In the genomic region with DNA sequence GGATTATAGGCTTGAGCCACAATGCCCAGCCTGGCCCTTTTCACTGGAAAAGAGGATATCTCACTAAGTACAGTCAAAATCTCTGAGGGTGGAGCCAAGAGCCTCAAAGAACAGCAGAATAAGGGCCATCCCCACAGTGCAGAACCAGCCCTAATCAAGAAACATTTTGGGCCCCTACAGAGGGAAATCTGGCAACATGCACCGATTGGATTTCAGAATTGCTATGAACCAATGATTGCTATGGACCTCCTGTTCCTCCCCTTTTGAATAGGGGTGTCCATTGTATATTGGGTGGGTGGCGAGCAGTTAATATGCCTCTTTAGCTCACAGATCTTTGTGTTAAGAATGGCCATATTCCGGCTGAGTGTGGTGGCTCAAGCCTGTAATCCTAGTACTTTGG, we compare ENCODE assay signal across 22 cellular contexts. TPM values are rescaled to one million over a fixed set of nuclear protein-coding genes. Genes with fewer than 3 reads are reported as not detected.
DNase-seq lines count a peak whose midpoint lies in the region; ATAC-seq and TF ChIP-seq lines count a peak whose summit lies in the region.
"Had no signal": no experiment of that assay in that cellular context is flagged by ENCODE, and none has a peak within 500 bp of the region (broad histone marks: within the 10 kb centered on the region; RNA-seq: fewer than 3 reads in every experiment).

No MANE protein-coding gene starts in this region.

- no peaks in the 10 kb centered on the region for H3K4me1 ChIP-seq in Panc1 (ENCODE audit: control insufficient read depth, insufficient read depth, low read length)
- no peaks in the 10 kb centered on the region for H3K4me1 ChIP-seq in endodermal cell (ENCODE audit: control insufficient read depth, insufficient read depth, low read length)
- H3K4me1 ChIP-seq: BE2C; BLaER1 treated with 17β-estradiol and CSF1 and Interleukin-3, amounts not matched to agents 10 nM and 100 nM had no signal

- no TSS peak for BruUV-seq in Panc1 (replicated peaks; lab: Mats Ljungman, UMichigan)

- no peak overlapping the region for H3K27ac Mint-ChIP-seq in endodermal cell
- H3K27ac Mint-ChIP-seq: CD4-positive, alpha-beta T cell; CD8-positive, alpha-beta memory T cell had no signal

- no peak overlapping the region for H3K4me3 ChIP-seq in Panc1 (ENCODE audit: low read depth in 2 of 2, low read length in 2 of 2)
- H3K4me3 ChIP-seq in endodermal cell (ENCODE audit: low read length) = no peak overlapping the region
- H3K4me3 ChIP-seq: A549; BLaER1 treated with 17β-estradiol and CSF1 and Interleukin-3, amounts not matched to agents 10 nM and 100 nM; GM23248 had no signal

- 95 to 100% methylated on average over 2 to 3 of the region's 3 CpGs for WGBS in endodermal cell (ENCODE audit: insufficient coverage in 1 of 2, insufficient read length in 1 of 2), 2 experiments

- H3K9ac ChIP-seq in endodermal cell (ENCODE audit: extremely low read depth, low read length, poor library complexity, severe bottlenecking) = no peak overlapping the region
- H3K9ac ChIP-seq: BLaER1 treated with 17β-estradiol and CSF1 and Interleukin-3, amounts not matched to agents 10 nM and 100 nM; GM23248 had no signal

- no peaks in the 10 kb centered on the region for H3K9me3 ChIP-seq in Panc1 (ENCODE audit: control insufficient read depth, insufficient read depth, low read depth, low read length)
- peaks cover 8% of the 10 kb centered on the region for H3K9me3 ChIP-seq in endodermal cell (ENCODE audit: control insufficient read depth, low read length)
- H3K9me3 ChIP-seq: BE2C had no signal

- no peaks in the 10 kb centered on the region for H3K27me3 ChIP-seq in Panc1 (ENCODE audit: control insufficient read depth, insufficient read depth, low read length)
- no peaks in the 10 kb centered on the region for H3K27me3 ChIP-seq in endodermal cell (ENCODE audit: control insufficient read depth, insufficient read depth, low read length, poor library complexity, severe bottlenecking)
- H3K27me3 ChIP-seq: BE2C; BLaER1 treated with 17β-estradiol and CSF1 and Interleukin-3, amounts not matched to agents 10 nM and 100 nM had no signal

- H3K4me3 Mint-ChIP-seq in endodermal cell = no peak overlapping the region
- H3K4me3 Mint-ChIP-seq: CD14-positive monocyte; CD4-positive, alpha-beta T cell; CD8-positive, alpha-beta memory T cell had no signal

- H3K27ac ChIP-seq in Panc1 (ENCODE audit: low read length) = peak overlapping the region; percentile 12; the same call in 1 of the 2 replicates
- H3K27ac ChIP-seq in endodermal cell (ENCODE audit: low read depth, low read length) = no peak overlapping the region
- H3K27ac ChIP-seq: A549; BLaER1 treated with 17β-estradiol and CSF1 and Interleukin-3, amounts not matched to agents 10 nM and 100 nM; GM23248 had no signal

- H3K36me3 Mint-ChIP-seq in endodermal cell (ENCODE audit: low read depth) = peaks cover 9% of the 10 kb centered on the region
- H3K36me3 Mint-ChIP-seq: CD14-positive monocyte; CD8-positive, alpha-beta memory T cell had no signal

- POLR2A ChIA-PET in Panc1 (lab: Charles Lee) = no interaction called here

- in situ Hi-C loops in Panc1 (cut with HindIII; ENCODE audit: low pct_unique_long_range_greater_than_20kb, low sequenced_read_pairs) = no loop called here

- H3K9me3 Mint-ChIP-seq in endodermal cell = peaks cover 5% of the 10 kb centered on the region

- intact Hi-C loops in Panc1 (cut with micrococcal nuclease; ENCODE audit: unreplicated experiment) = no loop called here

- H3K27me3 Mint-ChIP-seq in endodermal cell (ENCODE audit: insufficient read depth) = no peaks in the 10 kb centered on the region

- peaks cover 8% of the 10 kb centered on the region for H3K4me1 Mint-ChIP-seq in endodermal cell
- H3K4me1 Mint-ChIP-seq: CD14-positive monocyte; CD8-positive, alpha-beta memory T cell had no signal

- no peak for DNase-seq in Panc1 (ENCODE audit: low read depth, low spot score)
- DNase-seq in endodermal cell = peak; percentile 21
- peak; percentile 11 for DNase-seq in mesenteric fat pad (ENCODE audit: low spot score)
- DNase-seq in activated naive CD4-positive, alpha-beta T cell treated with Interleukin-2 at 50 U/mL for 16 hours = no peak
- no peak for DNase-seq in stimulated activated naive CD8-positive, alpha-beta T cell treated with anti-CD3 and anti-CD28 coated beads, Interleukin-15, Interleukin-2, amounts not matched to agents 100 U/mL and 50 U/mL, for 24 hours
- DNase-seq: 8988T; ACHN; AML-193; BE2C; CD4-positive, alpha-beta T cell; CD8-positive, alpha-beta memory T cell; DMS 273 treated with DMSO at 0.1 percent for 48 hours; DMS79; EL; GDM1; GM23248; H7; HCEC 1CT had no signal

- TF ChIP-seq CTCF in Panc1 (IDR thresholded peaks at IDR 0.05) = no peak
- TF ChIP-seq CTCF in endodermal cell (conservative IDR thresholded peaks at IDR 0.05) = no peak

- ATAC-seq in Panc1 = no peak
- ATAC-seq in stimulated activated naive CD8-positive, alpha-beta T cell treated with anti-CD3 and anti-CD28 coated beads, Interleukin-15, Interleukin-2, amounts not matched to agents 100 U/mL and 50 U/mL, for 24 hours = no peak
- ATAC-seq in HG02588 (IDR thresholded peaks at IDR 0.05; ENCODE audit: unreplicated experiment) = no peak
- ATAC-seq: A549 had no signal

- H3K36me3 ChIP-seq in Panc1 (ENCODE audit: control insufficient read depth, insufficient read depth, low read length) (no peaks in the 10 kb centered on the region), endodermal cell (ENCODE audit: control insufficient read depth, insufficient read depth, low read length) (peaks cover 7% of the 10 kb centered on the region)
- H3K36me3 ChIP-seq: BE2C; BLaER1 treated with 17β-estradiol and CSF1 and Interleukin-3, amounts not matched to agents 10 nM and 100 nM had no signal

- CTCF ChIA-PET in Panc1 (lab: Charles Lee) = no interaction called here

RNA-seq across cellular contexts. Expression of a gene that starts 42.7 kb away (rescaled TPM):
- total RNA-seq in Panc1 (2021; ENCODE audit: unreplicated experiment) (9.3 TPM), endodermal cell (10 to 100 TPM in 1 of 2 donors, 1 to 10 TPM in 1; 6.4 to 12.0 TPM), mesenteric fat pad (0.58 TPM)
- 5.8 TPM for polyA plus RNA-seq in Panc1 (2012; ENCODE audit: insufficient read length)
- polyA plus RNA-seq in endodermal cell (2013, experiment 1 of 2) = 33.0 TPM
- polyA plus RNA-seq in endodermal cell (2013, experiment 2 of 2) = 33.2 TPM
- total RNA-seq: GM23248 had no signal

RNA-seq across cellular contexts. Expression of a gene that starts 51.2 kb away (rescaled TPM):
- total RNA-seq in Panc1 (2021; ENCODE audit: unreplicated experiment) (33.4 TPM), endodermal cell (10 to 100 TPM; 55.8 to 62.9 TPM), mesenteric fat pad (42.1 TPM)
- polyA plus RNA-seq in Panc1 (2012; ENCODE audit: insufficient read length) = 28.9 TPM
- polyA plus RNA-seq in endodermal cell (2013, experiment 1 of 2) = 48.0 TPM
- 47.7 TPM for polyA plus RNA-seq in endodermal cell (2013, experiment 2 of 2)

Comparison
In these comparisons a context has a peak if more than half of its experiments do, and no peak if none do; other contexts are left out.
1. DNase-seq: peak in endodermal cell (single experiment) and mesenteric fat pad (single experiment); none in Panc1 (single experiment), activated naive CD4-positive, alpha-beta T cell treated with Interleukin-2 at 50 U/mL for 16 hours (single experiment) and stimulated activated naive CD8-positive, alpha-beta T cell treated with anti-CD3 and anti-CD28 coated beads, Interleukin-15, Interleukin-2, amounts not matched to agents 100 U/mL and 50 U/mL, for 24 hours (single experiment).